Comparison of ENCODE assay signal across 18 cellular contexts in genomic region chr4:89152972-89153371, GRCh38. TPM values are rescaled to one million over a fixed set of nuclear protein-coding genes. Genes with fewer than 3 reads are reported as not detected.
A peak's percentile ranks its signal among the peaks of the same experiment; 100 is the strongest.
DNase-seq lines count a peak whose midpoint lies in the region; ATAC-seq, FAIRE-seq and TF ChIP-seq lines count a peak whose summit lies in the region.
"Had no signal": no experiment of that assay in that cellular context is flagged by ENCODE, and none has a peak within 500 bp of the region (broad histone marks: within the 10 kb centered on the region; RNA-seq: fewer than 3 reads in every experiment).

No MANE protein-coding gene starts in this region.

- 58% methylated on average over 2 of the region's 2 CpGs; no CpG with 5 or more reads in 1 of the 2 experiments for WGBS in H1 (ENCODE audit: extremely low coverage in 1 of 2, insufficient coverage in 1 of 2, insufficient read length in 1 of 2, insufficient replicate concordance in 2 of 2, low coverage in 1 of 2, low lambda C conversion rate in 2 of 2, missing lambda C conversion rate in 1 of 2), 2 experiments

- no peak overlapping the region for H3K9ac ChIP-seq in H1 (replicated peaks in 1 of 4; ENCODE audit: extremely low read depth in 1 of 4, low read depth in 3 of 4, low read length in 3 of 4)

- TF ChIP-seq POLR2A in NB4 (IDR thresholded peaks at IDR 0.05; ENCODE audit: extremely low read depth, insufficient read length) (no peak), H1 (IDR thresholded peaks at IDR 0.05; ENCODE audit: control extremely low read depth in 1 of 2, low read depth in 2 of 2, low read length in 2 of 2) (no peak)

- CTCF ChIA-PET in H1 (lab: Charles Lee; ENCODE audit: partially characterized antibody) = no interaction called here

- no peaks in the 10 kb centered on the region; a peak in 1 of 4 replicates for H3K9me3 ChIP-seq in H1 (ENCODE audit: insufficient read depth in 2 of 2, low read depth in 1 of 2, low read length in 1 of 2)
- H3K9me3 ChIP-seq: gastroesophageal sphincter, prostate gland had no signal

- no peak overlapping the region for H2BK5ac ChIP-seq in H1 (ENCODE audit: low read depth, low read length)

- TF ChIP-seq RAD21 in H1 (IDR thresholded peaks at IDR 0.05 in 1 of 2, conservative IDR thresholded peaks at IDR 0.05 in 1 of 2; ENCODE audit: low read depth in 2 of 2, low read length in 2 of 2) = no peak

- no peaks in the 10 kb centered on the region for H4K20me1 ChIP-seq in H1 (replicated peaks in 1 of 2; ENCODE audit: control insufficient read depth in 1 of 2, insufficient read depth in 2 of 2, low read length in 2 of 2)

- no peak overlapping the region for H4K8ac ChIP-seq in H1 (ENCODE audit: extremely low read depth, insufficient read depth, low read length)

- H3K18ac ChIP-seq in H1 (ENCODE audit: extremely low read depth, low read length) = no peak overlapping the region

- no peak for TF ChIP-seq CTCF in NB4 (IDR thresholded peaks at IDR 0.05; ENCODE audit: low read depth, low read length)
- no peak for TF ChIP-seq CTCF in H1 (IDR thresholded peaks at IDR 0.05; ENCODE audit: control extremely low read depth in 1 of 3, insufficient read depth in 1 of 3, low read depth in 1 of 3, low read length in 3 of 3)

- intact Hi-C loops in Right ventricle myocardium superior (cut with DNase I) = no loop called here

- no peaks in the 10 kb centered on the region for H3K23me2 ChIP-seq in H1 (ENCODE audit: low read depth, low read length)

- no peak overlapping the region for H2AFZ ChIP-seq in H1 (ENCODE audit: low read length)

- H3K14ac ChIP-seq in H1 (ENCODE audit: insufficient read length) = no peak overlapping the region

- POLR2A ChIA-PET in H1 (lab: Charles Lee; ENCODE audit: partially characterized antibody) = no interaction called here

- no peak overlapping the region for H3K4ac ChIP-seq in H1 (replicated peaks; ENCODE audit: insufficient read length, low read depth, low read length)

- H2AK5ac ChIP-seq in H1 (ENCODE audit: low read depth, low read length) = no peak overlapping the region

- no peak overlapping the region for H2BK20ac ChIP-seq in H1 (ENCODE audit: low read length)

- no peak for ATAC-seq in HG03460 (IDR thresholded peaks at IDR 0.05; ENCODE audit: unreplicated experiment)
- ATAC-seq in Right ventricle myocardium superior (ENCODE audit: poor library complexity) = no peak
- no peak for ATAC-seq in GM18867 (IDR thresholded peaks at IDR 0.05; ENCODE audit: unreplicated experiment)
- ATAC-seq: activated CD4-positive, alpha-beta T cell treated with anti-CD3 and anti-CD28 coated beads for 36 hours; gastroesophageal sphincter; HepG2; T-cell had no signal

- H2BK15ac ChIP-seq in H1 (ENCODE audit: low read length) = no peak overlapping the region

- TF ChIP-seq EP300 in H1 (IDR thresholded peaks at IDR 0.05; ENCODE audit: borderline replicate concordance in 1 of 2, low read depth in 2 of 2, low read length in 2 of 2) = no peak

- no peak overlapping the region for H4K91ac ChIP-seq in H1 (replicated peaks; ENCODE audit: insufficient read length, low read length)

- no peak overlapping the region for H2BK12ac ChIP-seq in H1 (ENCODE audit: low read depth, low read length)

- DNase-seq in D341Med (ENCODE audit: low spot score) (peak; percentile 78), NB4 (ENCODE audit: low read depth) (peak; percentile 5), NCI-H446 treated with DMSO at 0.1 percent for 48 hours (lab: John Stamatoyannopoulos, UW) (peak; percentile 89), H1 (ENCODE audit: low read depth in 1 of 2, low spot score in 2 of 2) (no peak), DMS114 treated with DMSO at 0.1 percent for 48 hours (lab: John Stamatoyannopoulos, UW; ENCODE audit: unreplicated experiment) (no peak), Right ventricle myocardium superior (no peak)
- DNase-seq: activated CD4-positive, alpha-beta T cell treated with anti-CD3 and anti-CD28 coated beads for 36 hours; Calu3; cerebellar nuclear complex; OCI-M1; stimulated activated CD4-positive, alpha-beta T cell treated with anti-CD3 and anti-CD28 coated beads, Interleukin-12 subunit alpha, Interleukin-12 subunit beta, amount 100 ng/mL, for 4 hours; substantia nigra; T-cell had no signal

- H4K5ac ChIP-seq in H1 (ENCODE audit: insufficient read length, low read depth, low read length) = no peak overlapping the region

- H2BK120ac ChIP-seq in H1 (replicated peaks; ENCODE audit: low read depth, low read length) = no peak overlapping the region

- H3K4me2 ChIP-seq in H1 (ENCODE audit: insufficient read depth in 1 of 2, low read depth in 2 of 2, low read length in 2 of 2) = peak overlapping the region in 1 of 2 experiments; percentile 19; a peak in 2 of 4 replicates

- no peak overlapping the region for H3K56ac ChIP-seq in H1 (replicated peaks; ENCODE audit: insufficient read length, low read depth, low read length)

- no peak overlapping the region for H3K23ac ChIP-seq in H1 (ENCODE audit: insufficient read length)

- H3K4me3 ChIP-seq in NB4 (ENCODE audit: low read depth, low read length) = no peak overlapping the region
- H3K4me3 ChIP-seq in H1 (ENCODE audit: extremely low read depth in 1 of 4, insufficient read depth in 2 of 4, low read depth in 3 of 4, low read length in 4 of 4) = no peak overlapping the region
- H3K4me3 ChIP-seq: gastroesophageal sphincter, prostate gland had no signal

- no peaks in the 10 kb centered on the region for H3K79me1 ChIP-seq in H1 (ENCODE audit: low read depth, low read length)

- no peak overlapping the region for H3K27ac ChIP-seq in H1 (ENCODE audit: low read depth, low read length)
- H3K27ac ChIP-seq: gastroesophageal sphincter, prostate gland had no signal

- no peaks in the 10 kb centered on the region for H3K36me3 ChIP-seq in H1 (ENCODE audit: control insufficient read depth in 2 of 4, insufficient read depth in 4 of 4, low read length in 3 of 4)
- H3K36me3 ChIP-seq: gastroesophageal sphincter, prostate gland had no signal

- H3K27me3 ChIP-seq in H1 (replicated peaks in 1 of 4; ENCODE audit: control insufficient read depth in 3 of 4, extremely low read depth in 1 of 4, insufficient read depth in 3 of 4, low read length in 3 of 4) = no peaks in the 10 kb centered on the region
- H3K27me3 ChIP-seq: gastroesophageal sphincter had no signal

- H3K4me1 ChIP-seq in H1 (replicated peaks in 1 of 4; ENCODE audit: control insufficient read depth in 3 of 4, insufficient read depth in 4 of 4, low read length in 3 of 4) = 0 out of 7 replicates have a peak, but pooled peaks cover 0 to 3% (median 0%) of the 10 kb centered on the region in 4 experiments
- H3K4me1 ChIP-seq: gastroesophageal sphincter, prostate gland had no signal

- no peaks in the 10 kb centered on the region for H3K79me2 ChIP-seq in H1 (ENCODE audit: control insufficient read depth in 1 of 2, insufficient read depth in 2 of 2, low read length in 2 of 2)

- FAIRE-seq in H1 (lab: Jason Lieb, UNC) = peak; percentile 55
- FAIRE-seq: HepG2 had no signal

TF ChIP-seq in H1, 55 proteins besides CTCF, POLR2A, EP300 and RAD21:
- TF ChIP-seq HDAC6 (IDR thresholded peaks at IDR 0.05; ENCODE audit: low read depth, low read length) (no peak), MAFK (IDR thresholded peaks at IDR 0.05; ENCODE audit: low read depth, low read length) (peak; percentile 37; the same call in 1 of the 2 replicates)

RNA-seq across cellular contexts. Expression of gene TIGD2, which starts 41.6 kb away (rescaled TPM):
- 5.7 and 5.9 TPM in 2 replicates for total RNA-seq in H1 (2021; fragmentation: NEBNext Ultra II Directional; extraction: Animal tissue kit (Norgen Biotek cat#: 25700))
- 1.8 and 2.4 TPM in 2 replicates for polyA plus RNA-seq in H1 (2011; rRNA removed)
- 2.1 TPM for polyA plus RNA-seq in H1 (2011; cell fraction: cytosol; rRNA removed)
- 1.8 TPM for polyA plus RNA-seq in H1 (2011; cell fraction: nucleus; rRNA removed)
- polyA plus RNA-seq in H1 (2012, experiment 1 of 2) = 3.5 to 5.7 TPM (median 3.7 TPM) in 4 replicates
- polyA plus RNA-seq in H1 (2012, experiment 2 of 2) = 0.62 TPM
- 4.3 TPM for polyA plus RNA-seq in H1 (2013, experiment 1 of 2)
- polyA plus RNA-seq in H1 (2013, experiment 2 of 2) = 4.1 TPM
- 3.2 and 5.1 TPM in 2 replicates for polyA minus RNA-seq in H1 (2011; rRNA and poly(A)+ RNA removed)
- 1.7 TPM for polyA minus RNA-seq in H1 (2011; cell fraction: cytosol; rRNA and poly(A)+ RNA removed)
- 7.4 TPM for polyA minus RNA-seq in H1 (2011; cell fraction: nucleus; rRNA and poly(A)+ RNA removed)
- total RNA-seq in Right ventricle myocardium superior = 2.4 TPM

Comparison
In these comparisons a context has a peak if more than half of its experiments do, and no peak if none do; other contexts are left out.
1. DNase-seq: peak in D341Med (single experiment), NB4 (single experiment) and NCI-H446 treated with DMSO at 0.1 percent for 48 hours (single experiment); none in H1 (0 of 2), DMS114 treated with DMSO at 0.1 percent for 48 hours (single experiment) and Right ventricle myocardium superior (single experiment).